ENCODE assay signal across 12 cellular contexts in genomic region chr17:34178047-34178446, GRCh38.
DNase-seq lines count a peak whose midpoint lies in the region; ATAC-seq and TF ChIP-seq lines count a peak whose summit lies in the region.
"Had no signal": no experiment of that assay in that cellular context is flagged by ENCODE, and none has a peak within 500 bp of the region (broad histone marks: within the 10 kb centered on the region; RNA-seq: fewer than 3 reads in every experiment).

No MANE protein-coding gene starts in this region.

- H3K36me3 ChIP-seq in MM.1S (replicated peaks; ENCODE audit: insufficient read depth, low read length) (no peaks in the 10 kb centered on the region), skeletal muscle tissue (ENCODE audit: control insufficient read depth in 3 of 3, insufficient read depth in 3 of 3, low read length in 3 of 3) (no peaks in the 10 kb centered on the region)
- H3K36me3 ChIP-seq: pancreas had no signal

- H3F3A ChIP-seq in MM.1S (ENCODE audit: insufficient read depth, low read length), result no peaks in the 10 kb centered on the region

- no peak overlapping the region for H2AFZ ChIP-seq in MM.1S (ENCODE audit: low read length)

- H3K9ac ChIP-seq in MM.1S (ENCODE audit: low read length), result no peak overlapping the region
- no peak overlapping the region for H3K9ac ChIP-seq in skeletal muscle tissue (ENCODE audit: low read depth in 1 of 3, low read length in 3 of 3)

- peak; percentile 7 to 34 for DNase-seq in NOMO-1 (lab: John Stamatoyannopoulos, UW; ENCODE audit: unreplicated experiment in 2 of 2)
- no peak for DNase-seq in NOMO-1 treated with DMSO at 0.1 percent for 48 hours (lab: John Stamatoyannopoulos, UW; ENCODE audit: unreplicated experiment)
- no peak for DNase-seq in MM.1S
- DNase-seq in fibroblast of pulmonary artery (ENCODE audit: low read depth), result peak; percentile 39
- DNase-seq: NCI-H524 treated with DMSO at 0.1 percent for 48 hours, pancreas, T-helper 17 cell had no signal

- no peak overlapping the region for H3K4me2 ChIP-seq in MM.1S (ENCODE audit: low read depth, low read length)

- ATAC-seq in HG03108 (IDR thresholded peaks at IDR 0.05; ENCODE audit: unreplicated experiment) (no peak), GM19452 (IDR thresholded peaks at IDR 0.05; ENCODE audit: unreplicated experiment) (no peak), HG02973 (IDR thresholded peaks at IDR 0.05; ENCODE audit: unreplicated experiment) (no peak)
- ATAC-seq: HepG2, pancreas, T-helper 17 cell had no signal

- H3K27me3 ChIP-seq in MM.1S (replicated peaks; ENCODE audit: insufficient read depth, low read length) (no peaks in the 10 kb centered on the region), skeletal muscle tissue (ENCODE audit: control insufficient read depth in 3 of 3, insufficient read depth in 3 of 3, low read length in 3 of 3) (peaks cover 2 to 5% (median 2%) of the 10 kb centered on the region in 3 donors)

- no peaks in the 10 kb centered on the region for H4K20me1 ChIP-seq in MM.1S (ENCODE audit: insufficient read depth, low read length)

- no peaks in the 10 kb centered on the region for H3K9me2 ChIP-seq in MM.1S (replicated peaks; ENCODE audit: insufficient read depth, low read length)

- H3K9me3 ChIP-seq in MM.1S (replicated peaks; ENCODE audit: insufficient read depth, low read length) (no peaks in the 10 kb centered on the region), skeletal muscle tissue (ENCODE audit: control insufficient read depth in 3 of 3, low read length in 3 of 3) (no peaks in the 10 kb centered on the region)
- H3K9me3 ChIP-seq: pancreas had no signal

- H3K27ac ChIP-seq in MM.1S (ENCODE audit: low read length), result no peak overlapping the region
- peak overlapping the region; percentile 32 for H3K27ac ChIP-seq in skeletal muscle tissue (ENCODE audit: low read depth, low read length)
- H3K27ac ChIP-seq: pancreas had no signal

- no peaks in the 10 kb centered on the region for H3K79me2 ChIP-seq in MM.1S (ENCODE audit: low read length)

- 0 out of 2 replicates have a peak, but pooled peaks have one; percentile 3 for TF ChIP-seq CTCF in MM.1S (IDR thresholded peaks at IDR 0.05; ENCODE audit: low read length)
- TF ChIP-seq CTCF in fibroblast of pulmonary artery (IDR thresholded peaks at IDR 0.05; ENCODE audit: low read length, missing control alignments), result peak; percentile 21

- H3K4me3 ChIP-seq in MM.1S (ENCODE audit: low read length) (no peak overlapping the region), fibroblast of pulmonary artery (replicated peaks; ENCODE audit: low read depth, low read length) (no peak overlapping the region), skeletal muscle tissue (ENCODE audit: low read length in 3 of 3) (no peak overlapping the region)
- H3K4me3 ChIP-seq: pancreas had no signal

- H3K4me1 ChIP-seq in MM.1S (ENCODE audit: low read length) (0 out of 2 replicates have a peak, but pooled peaks cover 4% of the 10 kb centered on the region), skeletal muscle tissue (ENCODE audit: control insufficient read depth in 3 of 3, insufficient read depth in 3 of 3, low read length in 3 of 3) (peaks cover 0 to 7% (median 4%) of the 10 kb centered on the region in 3 donors)
- H3K4me1 ChIP-seq: pancreas had no signal

Comparison
In these comparisons a context has a peak if more than half of its experiments do, and no peak if none do; other contexts are left out.
1. DNase-seq: peak in NOMO-1 (2 of 2) and fibroblast of pulmonary artery (single experiment); none in NOMO-1 treated with DMSO at 0.1 percent for 48 hours (single experiment) and MM.1S (single experiment).